Comparison of ENCODE assay signal across 19 cellular contexts in genomic region chr2:127943186-127943585, GRCh38.
"Had no signal": no experiment of that assay in that cellular context is flagged by ENCODE, and none has a peak within 500 bp of the region (broad histone marks: within the 10 kb centered on the region; RNA-seq: fewer than 3 reads in every experiment).

No MANE protein-coding gene starts in this region.

- DNase-seq: activated B cell treated with CpG ODN at 0.5 μM for 24 hours; activated CD4-positive, alpha-beta T cell treated with anti-CD3 and anti-CD28 coated beads, Interleukin-2, amount 50 U/mL, for 1 hour; activated CD8-positive, alpha-beta T cell treated with anti-CD3 and anti-CD28 coated beads for 36 hours; activated naive CD8-positive, alpha-beta T cell treated with anti-CD3 and anti-CD28 coated beads, Interleukin-2, amount 50 U/mL, for 24 hours; activated T-cell treated with anti-CD3 and anti-CD28 coated beads, Interleukin-2, amount 50 U/mL, for 48 hours; amygdala; central memory CD4-positive, alpha-beta T cell; islet precursor cell; left ventricle myocardium superior; mucosa of descending colon; spleen; stimulated activated naive CD4-positive, alpha-beta T cell; transverse colon had no signal

- H3K4me3 ChIP-seq: esophagus muscularis mucosa, mucosa of descending colon, right atrium auricular region, spleen, suprapubic skin, transverse colon had no signal

- H3K27ac ChIP-seq: esophagus muscularis mucosa, right atrium auricular region, spleen, suprapubic skin, transverse colon had no signal

- H3K9me3 ChIP-seq: esophagus muscularis mucosa, mucosa of descending colon, right atrium auricular region, spleen, suprapubic skin, transverse colon had no signal

- H3K27ac Mint-ChIP-seq: activated B cell treated with CpG ODN at 0.5 μM for 24 hours; activated CD8-positive, alpha-beta T cell treated with anti-CD3 and anti-CD28 coated beads for 36 hours; activated naive CD4-positive, alpha-beta T cell treated with anti-CD3 and anti-CD28 coated beads, Interleukin-2, amount 50 U/mL, for 24 hours; activated naive CD8-positive, alpha-beta T cell treated with anti-CD3 and anti-CD28 coated beads, Interleukin-2, amount 50 U/mL, for 24 hours; activated T-helper 2 cell treated with anti-CD3 and anti-CD28 coated beads, Interferon-gamma antibody, Interleukin-2, Interleukin-4, amounts not matched to agents 10 μg/mL and 5 μg/mL and 100 μg/mL, durations not matched to agents 14 hours and 24 hours and 36 hours; natural killer cell treated with Interleukin-12 subunit alpha and Interleukin-12 subunit beta and Interleukin-15 and Interleukin-18, amount 100 ng/mL, for 72 hours had no signal

- H3K4me3 Mint-ChIP-seq: activated B cell treated with CpG ODN at 0.5 μM for 24 hours; activated CD8-positive, alpha-beta T cell treated with anti-CD3 and anti-CD28 coated beads for 36 hours; activated naive CD4-positive, alpha-beta T cell treated with anti-CD3 and anti-CD28 coated beads, Interleukin-2, amount 50 U/mL, for 24 hours; activated naive CD8-positive, alpha-beta T cell treated with anti-CD3 and anti-CD28 coated beads, Interleukin-2, amount 50 U/mL, for 24 hours; natural killer cell treated with Interleukin-12 subunit alpha and Interleukin-12 subunit beta and Interleukin-15 and Interleukin-18, amount 100 ng/mL, for 72 hours had no signal

- H3K27me3 Mint-ChIP-seq: activated B cell treated with CpG ODN at 0.5 μM for 24 hours; activated CD8-positive, alpha-beta T cell treated with anti-CD3 and anti-CD28 coated beads for 36 hours; activated naive CD4-positive, alpha-beta T cell treated with anti-CD3 and anti-CD28 coated beads, Interleukin-2, amount 50 U/mL, for 24 hours; activated naive CD8-positive, alpha-beta T cell treated with anti-CD3 and anti-CD28 coated beads, Interleukin-2, amount 50 U/mL, for 24 hours; natural killer cell treated with Interleukin-12 subunit alpha and Interleukin-12 subunit beta and Interleukin-15 and Interleukin-18, amount 100 ng/mL, for 72 hours had no signal

- ATAC-seq: activated CD8-positive, alpha-beta T cell treated with anti-CD3 and anti-CD28 coated beads for 36 hours; activated naive CD8-positive, alpha-beta T cell treated with anti-CD3 and anti-CD28 coated beads, Interleukin-2, amount 50 U/mL, for 24 hours; left ventricle myocardium superior; mucosa of descending colon; natural killer cell treated with Interleukin-12 subunit alpha and Interleukin-12 subunit beta and Interleukin-15 and Interleukin-18, amount 100 ng/mL, for 72 hours had no signal

- H3K9me3 Mint-ChIP-seq: activated B cell treated with CpG ODN at 0.5 μM for 24 hours; activated CD8-positive, alpha-beta T cell treated with anti-CD3 and anti-CD28 coated beads for 36 hours; activated naive CD4-positive, alpha-beta T cell treated with anti-CD3 and anti-CD28 coated beads, Interleukin-2, amount 50 U/mL, for 24 hours; activated naive CD8-positive, alpha-beta T cell treated with anti-CD3 and anti-CD28 coated beads, Interleukin-2, amount 50 U/mL, for 24 hours; activated T-helper 2 cell treated with anti-CD3 and anti-CD28 coated beads, Interferon-gamma antibody, Interleukin-2, Interleukin-4, amounts not matched to agents 10 μg/mL and 5 μg/mL and 100 μg/mL, durations not matched to agents 14 hours and 24 hours and 36 hours; natural killer cell treated with Interleukin-12 subunit alpha and Interleukin-12 subunit beta and Interleukin-15 and Interleukin-18, amount 100 ng/mL, for 72 hours had no signal

- H3K4me1 Mint-ChIP-seq: activated B cell treated with CpG ODN at 0.5 μM for 24 hours; activated naive CD4-positive, alpha-beta T cell treated with anti-CD3 and anti-CD28 coated beads, Interleukin-2, amount 50 U/mL, for 24 hours; activated naive CD8-positive, alpha-beta T cell treated with anti-CD3 and anti-CD28 coated beads, Interleukin-2, amount 50 U/mL, for 24 hours had no signal
